Comparison of ENCODE assay signal across 9 cellular contexts in the genomic region with DNA sequence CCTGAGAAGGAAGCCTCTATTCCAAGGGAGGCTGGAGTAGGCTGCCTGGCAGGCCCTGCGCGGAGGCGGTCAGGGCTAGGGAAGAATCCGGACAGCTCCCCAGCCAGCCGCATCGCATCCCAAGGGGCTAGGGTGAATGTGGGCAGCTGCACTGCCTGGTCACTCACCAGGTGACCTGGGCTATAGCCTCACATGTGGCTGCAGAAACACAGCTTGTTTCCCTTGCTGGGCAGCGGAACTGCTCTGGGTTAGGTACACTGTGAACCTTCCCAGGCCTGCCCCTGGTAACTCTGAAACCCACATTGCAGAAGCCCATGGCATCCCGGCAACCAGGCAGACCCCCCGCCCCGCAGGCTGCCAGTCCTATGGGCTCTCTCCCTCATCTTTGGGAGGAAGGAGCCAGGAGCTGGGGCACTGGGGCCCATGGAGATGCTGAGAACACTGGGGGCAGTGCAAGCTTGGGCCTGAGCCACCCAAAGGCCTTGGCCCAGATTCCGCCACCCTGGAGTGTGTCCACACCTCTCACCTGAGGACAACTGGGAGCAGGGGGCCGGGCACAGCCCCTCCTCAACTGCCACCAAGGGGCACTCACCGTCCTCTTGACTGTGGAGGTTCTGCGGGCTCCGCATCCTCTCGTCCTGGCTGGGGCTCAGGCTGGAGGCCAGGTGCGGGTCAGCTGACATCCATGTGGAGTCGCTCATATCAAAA.
A peak's percentile ranks its signal among the peaks of the same experiment; 100 is the strongest.
DNase-seq lines count a peak whose midpoint lies in the region; ATAC-seq and TF ChIP-seq lines count a peak whose summit lies in the region.
"Had no signal": no experiment of that assay in that cellular context is flagged by ENCODE, and none has a peak within 500 bp of the region (broad histone marks: within the 10 kb centered on the region; RNA-seq: fewer than 3 reads in every experiment).

No MANE protein-coding gene starts in this region.

- H3K9me3 Mint-ChIP-seq in GM23338, result no peaks in the 10 kb centered on the region
- no peaks in the 10 kb centered on the region for H3K9me3 Mint-ChIP-seq in activated naive CD4-positive, alpha-beta T cell treated with anti-CD3 and anti-CD28 coated beads for 36 hours

- H3K36me3 Mint-ChIP-seq in GM23338 (ENCODE audit: low read depth), result peaks cover 12% of the 10 kb centered on the region; the same call in 2 of the 3 replicates
- peaks cover 2% of the 10 kb centered on the region for H3K36me3 Mint-ChIP-seq in activated naive CD4-positive, alpha-beta T cell treated with anti-CD3 and anti-CD28 coated beads for 36 hours (ENCODE audit: low read depth)

- H3K27me3 ChIP-seq in GM23338 (ENCODE audit: insufficient read depth) (no peaks in the 10 kb centered on the region), colonic mucosa (no peaks in the 10 kb centered on the region), right lobe of liver (no peaks in the 10 kb centered on the region), spleen (replicated peaks in 1 of 7) (no peaks in the 10 kb centered on the region)

- H3K36me3 ChIP-seq in GM23338 (ENCODE audit: insufficient read depth) (peaks cover 5% of the 10 kb centered on the region; the same call in 1 of the 2 replicates), colonic mucosa (peaks cover 5% of the 10 kb centered on the region), right lobe of liver (no peaks in the 10 kb centered on the region), spleen (peaks cover 0 to 43% (median 5%) of the 10 kb centered on the region in 6 donors)

- H3K4me3 ChIP-seq in GM23338 (no peak overlapping the region), colonic mucosa (peak overlapping the region; percentile 21), right lobe of liver (peak overlapping the region in 2 of 3 donors; percentile 1 to 12), spleen (peak overlapping the region in 6 of 8 donors; percentile 3 to 42 (median 16))

- peak overlapping the region; percentile 98 for H3K27ac ChIP-seq in GM23338 (ENCODE audit: low read depth)
- peak overlapping the region; percentile 95 for H3K27ac ChIP-seq in colonic mucosa
- peak overlapping the region; percentile 69 to 84 (median 70) for H3K27ac ChIP-seq in right lobe of liver
- H3K27ac ChIP-seq in spleen, result peak overlapping the region; percentile 58 to 87 (median 78)

- H3F3A ChIP-seq in GM23338 (replicated peaks; ENCODE audit: low read depth), result peaks cover 43% of the 10 kb centered on the region

- peaks cover 60% of the 10 kb centered on the region for H3K4me1 Mint-ChIP-seq in GM23338
- peaks cover 39% of the 10 kb centered on the region for H3K4me1 Mint-ChIP-seq in activated naive CD4-positive, alpha-beta T cell treated with anti-CD3 and anti-CD28 coated beads for 36 hours (ENCODE audit: low read depth)

- no peak overlapping the region for H3K27ac Mint-ChIP-seq in GM23338
- no peak overlapping the region for H3K27ac Mint-ChIP-seq in activated naive CD4-positive, alpha-beta T cell treated with anti-CD3 and anti-CD28 coated beads for 36 hours

- no peaks in the 10 kb centered on the region for H3K9me2 ChIP-seq in GM23338 (ENCODE audit: insufficient read depth)

- TF ChIP-seq POLR2A in right lobe of liver (IDR thresholded peaks at IDR 0.05), result no peak
- no peak for TF ChIP-seq POLR2A in spleen (IDR thresholded peaks at IDR 0.05)

- no peak for DNase-seq in GM23338 (ENCODE audit: low spot score)
- peak; percentile 56 for DNase-seq in colonic mucosa
- DNase-seq in right lobe of liver, result peak in 1 of 3 donors; percentile 64
- DNase-seq in spleen, result no peak
- DNase-seq in stimulated activated CD4-positive, alpha-beta T cell treated with anti-CD3 and anti-CD28 coated beads, Interleukin-4, amount 100 ng/mL, for 1 hour, result no peak
- DNase-seq in activated naive CD4-positive, alpha-beta T cell treated with anti-CD3 and anti-CD28 coated beads for 36 hours, result no peak
- no peak for DNase-seq in stimulated activated naive CD4-positive, alpha-beta T cell treated with Interleukin-2 at 50 U/mL for 16 hours (lab: John Stamatoyannopoulos, UW)
- DNase-seq: NCI-H69 had no signal

- WGBS in right lobe of liver (ENCODE audit: insufficient coverage, low coverage, low lambda C conversion rate, missing lambda C conversion rate), result no CpG with 5 or more reads among the region's 18 CpGs
- WGBS in spleen, 5 donors, result 58 to 78% (median 74%) methylated on average over 9 to 18 of the region's 18 CpGs

- H2AFZ ChIP-seq in GM23338, result no peak overlapping the region

- peaks cover 65% of the 10 kb centered on the region for H4K20me1 ChIP-seq in GM23338 (replicated peaks; ENCODE audit: insufficient read depth)

- H3K79me2 ChIP-seq in GM23338 (replicated peaks; ENCODE audit: insufficient read depth), result peaks cover 86% of the 10 kb centered on the region

- ATAC-seq in GM23338, result no peak
- ATAC-seq in right lobe of liver, result peak; percentile 3 to 24 (median 10)
- no peak for ATAC-seq in HG03432 (IDR thresholded peaks at IDR 0.05; ENCODE audit: unreplicated experiment)

- no peaks in the 10 kb centered on the region for H3K9me3 ChIP-seq in colonic mucosa
- H3K9me3 ChIP-seq in right lobe of liver, result no peaks in the 10 kb centered on the region
- H3K9me3 ChIP-seq in spleen, result no peaks in the 10 kb centered on the region

- peaks cover 14% of the 10 kb centered on the region for H3K27me3 Mint-ChIP-seq in GM23338 (ENCODE audit: insufficient read depth, low read depth, poor library complexity)
- H3K27me3 Mint-ChIP-seq in activated naive CD4-positive, alpha-beta T cell treated with anti-CD3 and anti-CD28 coated beads for 36 hours (ENCODE audit: low read depth), result no peaks in the 10 kb centered on the region

- H3K4me2 ChIP-seq in GM23338, result peak overlapping the region; percentile 93; the same call in 1 of the 2 replicates

- intact Hi-C loops in colonic mucosa (cut with DNase I), result no loop called here
- intact Hi-C loops in right lobe of liver (cut with DNase I), result no loop called here
- intact Hi-C loops in spleen (cut with DNase I; ENCODE audit: low total_unique reads), result no loop called here
- intact Hi-C loops in activated naive CD4-positive, alpha-beta T cell treated with anti-CD3 and anti-CD28 coated beads for 36 hours (cut with micrococcal nuclease), result no loop called here

- CTCF ChIA-PET in activated naive CD4-positive, alpha-beta T cell treated with anti-CD3 and anti-CD28 coated beads for 36 hours (lab: Charles Lee), result no interaction called here

- H3K4me1 ChIP-seq in GM23338 (ENCODE audit: insufficient read depth), result peaks cover 62% of the 10 kb centered on the region
- H3K4me1 ChIP-seq in colonic mucosa, result peaks cover 73% of the 10 kb centered on the region
- peaks cover 0 to 57% (median 31%) of the 10 kb centered on the region in 4 donors for H3K4me1 ChIP-seq in right lobe of liver
- peaks cover 39 to 100% (median 88%) of the 10 kb centered on the region in 6 donors for H3K4me1 ChIP-seq in spleen

- H3K9ac ChIP-seq in colonic mucosa (ENCODE audit: low read depth in 2 of 2, low read length in 2 of 2), result peak overlapping the region; percentile 76 to 97

- no peak for TF ChIP-seq CTCF in GM23338 (conservative IDR thresholded peaks at IDR 0.05; ENCODE audit: low read depth in 2 of 2)
- TF ChIP-seq CTCF in colonic mucosa (IDR thresholded peaks at IDR 0.05), result no peak
- TF ChIP-seq CTCF in right lobe of liver (IDR thresholded peaks at IDR 0.05), result no peak
- no peak for TF ChIP-seq CTCF in spleen (IDR thresholded peaks at IDR 0.05 in 8 of 11, conservative IDR thresholded peaks at IDR 0.05 in 3 of 11)

- H3K4me3 Mint-ChIP-seq in GM23338, result no peak overlapping the region
- no peak overlapping the region for H3K4me3 Mint-ChIP-seq in activated naive CD4-positive, alpha-beta T cell treated with anti-CD3 and anti-CD28 coated beads for 36 hours

TF ChIP-seq in GM23338, 12 proteins besides CTCF, POLR2A, EP300 and RAD21 (continues in another document):
- no peak for TF ChIP-seq ZNF331 (CRISPR knock-in tag; IDR thresholded peaks at IDR 0.05; ENCODE audit: low read depth)

Comparison
In these comparisons a context has a peak if more than half of its experiments do, and no peak if none do; other contexts are left out.
1. ATAC-seq: peak in right lobe of liver (4 of 4); none in GM23338 (single experiment) and HG03432 (single experiment).
2. Peak in every context shown above with its lines, with median percentiles within 50 percentile points of each other: H3K27ac ChIP-seq.